ENCODE assay signal across 21 cellular contexts in genomic region chr12:15253990-15254389, GRCh38. TPM values are rescaled to one million over a fixed set of nuclear protein-coding genes. Genes with fewer than 3 reads are reported as not detected.
DNase-seq lines count a peak whose midpoint lies in the region; ATAC-seq and TF ChIP-seq lines count a peak whose summit lies in the region.
"Had no signal": no experiment of that assay in that cellular context is flagged by ENCODE, and none has a peak within 500 bp of the region (broad histone marks: within the 10 kb centered on the region; RNA-seq: fewer than 3 reads in every experiment).

No MANE protein-coding gene starts in this region.

- H2AFZ ChIP-seq in neuronal stem cell (ENCODE audit: low read length) = no peak overlapping the region

- H2AK5ac ChIP-seq in mesendoderm (ENCODE audit: low read length) = no peak overlapping the region
- no peak overlapping the region for H2AK5ac ChIP-seq in neuronal stem cell (ENCODE audit: low read depth, low read length)

- H3K36me3 ChIP-seq in HUES64 (ENCODE audit: insufficient read depth, low read length) (no peaks in the 10 kb centered on the region), mesendoderm (ENCODE audit: control insufficient read depth, insufficient read depth, low read length) (no peaks in the 10 kb centered on the region), neuronal stem cell (replicated peaks in 1 of 2; ENCODE audit: control insufficient read depth in 2 of 2, insufficient read depth in 2 of 2, low read length in 2 of 2) (no peaks in the 10 kb centered on the region)

- peaks cover 20% of the 10 kb centered on the region; the same call in 1 of the 2 replicates for H3K4me1 ChIP-seq in HUES64 (ENCODE audit: insufficient read depth, low read length)
- H3K4me1 ChIP-seq in mesendoderm (ENCODE audit: control insufficient read depth, low read depth, low read length) = no peaks in the 10 kb centered on the region
- H3K4me1 ChIP-seq in neuronal stem cell (ENCODE audit: control insufficient read depth in 2 of 2, insufficient read depth in 1 of 2, low read depth in 1 of 2, low read length in 2 of 2) = peaks cover 0 to 3% of the 10 kb centered on the region in 2 donors

- no peaks in the 10 kb centered on the region for H3K27me3 Mint-ChIP-seq in WTC11 (ENCODE audit: low read depth)
- H3K27me3 Mint-ChIP-seq in CD4-positive, alpha-beta T cell = peaks cover 59% of the 10 kb centered on the region

- H3K14ac ChIP-seq in neuronal stem cell (ENCODE audit: low read length) = no peak overlapping the region

- H3K79me2 ChIP-seq in mesendoderm (ENCODE audit: control insufficient read depth, insufficient read depth, low read length) = no peaks in the 10 kb centered on the region

- H3K4me2 ChIP-seq in mesendoderm (ENCODE audit: low read length) = no peak overlapping the region
- H3K4me2 ChIP-seq in neuronal stem cell (ENCODE audit: insufficient read depth, low read length, poor library complexity, severe bottlenecking) = no peak overlapping the region

- no peak overlapping the region for H2BK5ac ChIP-seq in mesendoderm (ENCODE audit: low read length)
- H2BK5ac ChIP-seq in neuronal stem cell (ENCODE audit: low read length) = no peak overlapping the region

- no peak overlapping the region for H3K27ac Mint-ChIP-seq in WTC11
- no peak overlapping the region for H3K27ac Mint-ChIP-seq in CD4-positive, alpha-beta T cell
- H3K27ac Mint-ChIP-seq: CD4-positive, alpha-beta memory T cell had no signal

- H3K9me3 Mint-ChIP-seq in WTC11 = no peaks in the 10 kb centered on the region
- H3K9me3 Mint-ChIP-seq in CD4-positive, alpha-beta T cell = peaks cover 4% of the 10 kb centered on the region

- peaks cover 16% of the 10 kb centered on the region for H3K4me1 Mint-ChIP-seq in WTC11
- H3K4me1 Mint-ChIP-seq in CD4-positive, alpha-beta T cell (ENCODE audit: low read depth) = no peaks in the 10 kb centered on the region
- H3K4me1 Mint-ChIP-seq: CD4-positive, alpha-beta memory T cell had no signal

- no peak overlapping the region for H4K8ac ChIP-seq in mesendoderm (ENCODE audit: low read depth, low read length)
- no peak overlapping the region for H4K8ac ChIP-seq in neuronal stem cell (ENCODE audit: low read depth, low read length)

- H2BK12ac ChIP-seq in neuronal stem cell (ENCODE audit: low read length) = no peak overlapping the region

- DNase-seq in WTC11 (ENCODE audit: low spot score) = no peak
- DNase-seq in mesendoderm = peak; percentile 48
- peak; percentile 1 for DNase-seq in neuronal stem cell (ENCODE audit: low spot score)
- DNase-seq in CD4-positive, alpha-beta T cell = no peak
- no peak for DNase-seq in activated CD8-positive, alpha-beta memory T cell treated with anti-CD3 and anti-CD28 coated beads for 24 hours
- DNase-seq in middle frontal gyrus (ENCODE audit: extremely low spot score, low spot score) = no peak
- DNase-seq in DMS153 treated with DMSO at 0.1 percent for 48 hours (lab: John Stamatoyannopoulos, UW; ENCODE audit: unreplicated experiment) = no peak
- DNase-seq: AML-193, DMS153, DMS79 treated with DMSO at 0.1 percent for 48 hours, HCEC 1CT, IMR-90 had no signal

- no peak for TF ChIP-seq CTCF in WTC11 (IDR thresholded peaks at IDR 0.05)
- no peak for TF ChIP-seq CTCF in CD4-positive, alpha-beta T cell (IDR thresholded peaks at IDR 0.05)

- H3K23ac ChIP-seq in mesendoderm (ENCODE audit: low read length) (no peak overlapping the region), neuronal stem cell (ENCODE audit: low read depth, low read length, poor library complexity) (no peak overlapping the region)

- H3K27ac ChIP-seq in HUES64 (ENCODE audit: low read depth, low read length) (peak overlapping the region; percentile 51; the same call in 1 of the 2 replicates), mesendoderm (ENCODE audit: low read depth, low read length) (no peak overlapping the region), neuronal stem cell (replicated peaks; ENCODE audit: low read length) (no peak overlapping the region)
- H3K27ac ChIP-seq in CD4-positive, alpha-beta T cell (ENCODE audit: low read depth, low read length) = no peak overlapping the region
- H3K27ac ChIP-seq: C4-2B, HL-60 had no signal

- 33% methylated on average over 1 of the region's 1 CpG for WGBS in HUES64
- no CpG with 5 or more reads among the region's 1 CpG for WGBS in mesendoderm (ENCODE audit: extremely low coverage, insufficient coverage, low lambda C conversion rate)
- WGBS in neuronal stem cell (ENCODE audit: extremely low coverage in 2 of 2, insufficient read length in 2 of 2, insufficient replicate concordance in 1 of 2), 2 donors = no CpG with 5 or more reads among the region's 1 CpG

- no peak overlapping the region; the same call in 1 of the 2 replicates for H3K9ac ChIP-seq in HUES64 (ENCODE audit: low read depth, low read length)
- H3K9ac ChIP-seq in mesendoderm (ENCODE audit: low read length) = no peak overlapping the region
- no peak overlapping the region for H3K9ac ChIP-seq in neuronal stem cell (ENCODE audit: low read depth, low read length, poor library complexity)

- no peak overlapping the region for H4K5ac ChIP-seq in mesendoderm (ENCODE audit: low read length)

- no peak overlapping the region for H4K91ac ChIP-seq in neuronal stem cell (ENCODE audit: low read depth, low read length, poor library complexity)

- POLR2A ChIA-PET in WTC11 (lab: Charles Lee) = interaction anchor here (0.6 kb wide), 1 partner anchor 327 kb away, joined by 3 read pairs; no protein-coding TSS in a partner anchor
- POLR2A ChIA-PET in CD4-positive, alpha-beta T cell (lab: Charles Lee) = no interaction called here

- intact Hi-C loops in CD4-positive, alpha-beta T cell (cut with DNase I, micrococcal nuclease) = no loop called here

- H3K4ac ChIP-seq in mesendoderm (ENCODE audit: low read depth, low read length) (no peak overlapping the region), neuronal stem cell (ENCODE audit: low read length) (no peak overlapping the region)

- H3K18ac ChIP-seq in mesendoderm (ENCODE audit: low read length) (no peak overlapping the region), neuronal stem cell (ENCODE audit: low read length) (no peak overlapping the region)

- no peaks in the 10 kb centered on the region for H3K9me3 ChIP-seq in HUES64 (ENCODE audit: insufficient read depth, low read depth, low read length)
- H3K9me3 ChIP-seq in neuronal stem cell (replicated peaks in 1 of 2; ENCODE audit: control insufficient read depth in 2 of 2, insufficient read depth in 1 of 2, low read depth in 1 of 2, low read length in 2 of 2) = no peaks in the 10 kb centered on the region
- peaks cover 9% of the 10 kb centered on the region for H3K9me3 ChIP-seq in CD4-positive, alpha-beta T cell (ENCODE audit: control insufficient read depth, low read length)

- no peak overlapping the region for H2BK15ac ChIP-seq in mesendoderm (replicated peaks; ENCODE audit: low read depth)
- no peak overlapping the region for H2BK15ac ChIP-seq in neuronal stem cell (ENCODE audit: low read length)

- ATAC-seq in WTC11 = peak; percentile 81
- ATAC-seq in CD4-positive, alpha-beta T cell (ENCODE audit: poor library complexity) = no peak
- ATAC-seq: GM12878, K562 had no signal

- no peaks in the 10 kb centered on the region for H3K36me3 Mint-ChIP-seq in WTC11
- H3K36me3 Mint-ChIP-seq in CD4-positive, alpha-beta T cell (ENCODE audit: low read depth) = no peaks in the 10 kb centered on the region
- H3K36me3 Mint-ChIP-seq: CD4-positive, alpha-beta memory T cell had no signal

- H3K27me3 ChIP-seq in HUES64 (ENCODE audit: insufficient read depth, low read length) (no peaks in the 10 kb centered on the region), mesendoderm (ENCODE audit: insufficient read depth, low read length, poor library complexity) (no peaks in the 10 kb centered on the region), neuronal stem cell (ENCODE audit: control insufficient read depth in 3 of 3, insufficient read depth in 3 of 3, low read depth in 1 of 3, low read length in 3 of 3) (no peaks in the 10 kb centered on the region)
- peaks cover 24% of the 10 kb centered on the region for H3K27me3 ChIP-seq in CD4-positive, alpha-beta T cell (ENCODE audit: control insufficient read depth, insufficient read depth, low read length)

- no peak overlapping the region for H3K4me3 Mint-ChIP-seq in WTC11
- H3K4me3 Mint-ChIP-seq in CD4-positive, alpha-beta T cell = no peak overlapping the region
- H3K4me3 Mint-ChIP-seq: CD4-positive, alpha-beta memory T cell had no signal

- CTCF ChIA-PET in WTC11 (lab: Charles Lee) = interaction anchor here (0.6 to 2.0 kb wide), 4 partner anchors 15 to 330 kb away, joined by 3 to 7 read pairs (median 4); no protein-coding TSS in a partner anchor
- CTCF ChIA-PET in CD4-positive, alpha-beta T cell (lab: Charles Lee) = no interaction called here

- H2BK120ac ChIP-seq in mesendoderm (ENCODE audit: low read depth, low read length) (no peak overlapping the region), neuronal stem cell (ENCODE audit: low read depth, low read length) (no peak overlapping the region)

- H3K4me3 ChIP-seq in HUES64 (ENCODE audit: low read length) (no peak overlapping the region), mesendoderm (ENCODE audit: low read length) (no peak overlapping the region), neuronal stem cell (ENCODE audit: low read length in 2 of 2) (no peak overlapping the region)
- H3K4me3 ChIP-seq: GM12878, K562 had no signal

- no peak overlapping the region for H3K56ac ChIP-seq in mesendoderm (ENCODE audit: low read length)

- H3K79me1 ChIP-seq in mesendoderm (ENCODE audit: low read length) (no peaks in the 10 kb centered on the region), neuronal stem cell (ENCODE audit: low read depth, low read length) (no peaks in the 10 kb centered on the region)

TF ChIP-seq in WTC11, 78 proteins besides CTCF, POLR2A, EP300 and RAD21:
- TF ChIP-seq SP1 (CRISPR knock-in tag; conservative IDR thresholded peaks at IDR 0.05) = no peak
- TF ChIP-seq TEAD1 (CRISPR knock-in tag; IDR thresholded peaks at IDR 0.05) = no peak
- TF ChIP-seq, protein P1, sequence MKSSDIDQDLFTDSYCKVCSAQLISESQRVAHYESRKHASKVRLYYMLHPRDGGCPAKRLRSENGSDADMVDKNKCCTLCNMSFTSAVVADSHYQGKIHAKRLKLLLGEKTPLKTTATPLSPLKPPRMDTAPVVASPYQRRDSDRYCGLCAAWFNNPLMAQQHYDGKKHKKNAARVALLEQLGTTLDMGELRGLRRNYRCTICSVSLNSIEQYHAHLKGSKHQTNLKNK (CRISPR knock-in tag; IDR thresholded peaks at IDR 0.05) = no peak
- TF ChIP-seq SOX15 (CRISPR knock-in tag; IDR thresholded peaks at IDR 0.05) = no peak
- TF ChIP-seq NFATC4 (CRISPR knock-in tag; IDR thresholded peaks at IDR 0.05) = no peak
- no peak for TF ChIP-seq TCF7 (CRISPR knock-in tag; IDR thresholded peaks at IDR 0.05; ENCODE audit: low read depth)

RNA-seq across cellular contexts. Expression of gene RERG, which starts 32.8 kb away (rescaled TPM):
- 0.50 TPM for polyA plus RNA-seq in HUES64 (2013, experiment 1 of 2)
- 0.63 TPM for polyA plus RNA-seq in HUES64 (2013, experiment 2 of 2)
- total RNA-seq in WTC11 (2021) = 0.21 to 0.73 TPM (median 0.28 TPM) in 3 replicates
- 0.98 TPM for polyA plus RNA-seq in mesendoderm (2013, experiment 1 of 2)
- 0.91 TPM for polyA plus RNA-seq in mesendoderm (2013, experiment 2 of 2)
- polyA plus RNA-seq in neuronal stem cell (2013, experiment 1 of 2) = 0.03 TPM
- polyA plus RNA-seq in neuronal stem cell (2013, experiment 2 of 2) = 0.10 TPM
- not detected for total RNA-seq in CD4-positive, alpha-beta T cell
- total RNA-seq: CD4-positive, alpha-beta memory T cell; G401; HT1080; IMR-90 had no signal
- polyA plus RNA-seq: BJ; CD4-positive, alpha-beta memory T cell; IMR-90 had no signal

Comparison
In these comparisons a context has a peak if more than half of its experiments do, and no peak if none do; other contexts are left out.
1. DNase-seq: peak in mesendoderm (single experiment) and neuronal stem cell (single experiment); none in WTC11 (single experiment), CD4-positive, alpha-beta T cell (0 of 10), activated CD8-positive, alpha-beta memory T cell treated with anti-CD3 and anti-CD28 coated beads for 24 hours (single experiment), middle frontal gyrus (single experiment) and DMS153 treated with DMSO at 0.1 percent for 48 hours (single experiment).